8 cellular contexts compared by ENCODE assay signal in the genomic region with DNA sequence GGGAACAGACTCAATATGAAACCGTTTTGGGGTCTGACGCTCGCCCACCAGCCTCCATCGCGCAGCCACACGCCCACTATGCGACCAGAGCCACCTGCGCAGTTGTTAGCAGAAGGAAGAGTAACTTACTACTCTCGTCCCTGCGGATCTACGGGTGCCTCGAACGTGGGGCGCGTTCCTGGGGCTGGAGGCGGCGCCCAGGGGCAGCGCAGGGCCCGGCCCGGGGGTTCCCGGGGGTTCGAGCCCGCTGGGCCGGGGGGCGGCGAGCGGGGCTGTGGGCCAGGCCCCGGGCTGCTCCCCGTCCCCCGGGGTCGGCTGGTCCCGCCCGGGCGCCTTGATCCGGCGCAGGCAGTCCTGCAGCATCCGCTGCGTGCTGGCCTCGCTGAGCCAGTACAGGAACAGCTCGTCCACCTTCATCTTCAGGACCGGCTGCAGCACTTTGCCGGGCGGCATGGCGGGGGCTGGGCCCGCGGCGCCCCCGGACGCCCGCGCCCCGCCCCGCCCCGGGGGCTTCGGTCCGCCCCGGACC. TPM values are rescaled to one million over a fixed set of nuclear protein-coding genes. Genes with fewer than 3 reads are reported as not detected.
DNase-seq lines count a peak whose midpoint lies in the region; ATAC-seq, FAIRE-seq and TF ChIP-seq lines count a peak whose summit lies in the region.

No MANE protein-coding gene starts in this region.

- no peaks in the 10 kb centered on the region for H3K27me3 ChIP-seq in CD4-positive, alpha-beta T cell (ENCODE audit: control insufficient read depth, insufficient read depth, low read length)
- H3K27me3 ChIP-seq in body of pancreas (no peaks in the 10 kb centered on the region), thoracic aorta (replicated peaks; ENCODE audit: insufficient read depth) (no peaks in the 10 kb centered on the region)

- H3K4me1 Mint-ChIP-seq in CD4-positive, alpha-beta T cell (ENCODE audit: low read depth) = peaks cover 9% of the 10 kb centered on the region
- H3K4me1 Mint-ChIP-seq in mesothelial cell of epicardium = peaks cover 2% of the 10 kb centered on the region

- H3K36me3 Mint-ChIP-seq in CD4-positive, alpha-beta T cell (ENCODE audit: low read depth) = peaks cover 5% of the 10 kb centered on the region
- no peaks in the 10 kb centered on the region for H3K36me3 Mint-ChIP-seq in mesothelial cell of epicardium

- TF ChIP-seq CTCF in CD4-positive, alpha-beta T cell (IDR thresholded peaks at IDR 0.05) = no peak
- TF ChIP-seq CTCF in LNCaP clone FGC (IDR thresholded peaks at IDR 0.05; ENCODE audit: control insufficient read depth, extremely low read depth, insufficient read depth) (no peak), body of pancreas (IDR thresholded peaks at IDR 0.05) (no peak), mesothelial cell of epicardium (IDR thresholded peaks at IDR 0.05; ENCODE audit: unreplicated experiment) (no peak), thoracic aorta (IDR thresholded peaks at IDR 0.05) (no peak)

- ATAC-seq in CD4-positive, alpha-beta T cell (ENCODE audit: poor library complexity) = peak; percentile 1
- ATAC-seq in GM21619 (IDR thresholded peaks at IDR 0.05; ENCODE audit: unreplicated experiment) = peak; percentile 27
- no peak for ATAC-seq in body of pancreas
- ATAC-seq in thoracic aorta (ENCODE audit: insufficient number of reproducible peaks, low FRiP score, low read depth) = no peak

- peak overlapping the region; percentile 94 for H3K27ac Mint-ChIP-seq in CD4-positive, alpha-beta T cell
- no peak overlapping the region for H3K27ac Mint-ChIP-seq in mesothelial cell of epicardium

- H3K4me1 ChIP-seq in body of pancreas = peaks cover 12% of the 10 kb centered on the region
- H3K4me1 ChIP-seq in thoracic aorta (ENCODE audit: control insufficient read depth in 1 of 2, low read depth in 2 of 2) = peaks cover 3 to 15% of the 10 kb centered on the region in 2 donors

- H3K36me3 ChIP-seq in body of pancreas (replicated peaks in 1 of 2; ENCODE audit: insufficient read depth in 1 of 2, low read depth in 2 of 2) (no peaks in the 10 kb centered on the region), thoracic aorta (no peaks in the 10 kb centered on the region)

- 0 to 1% methylated on average over 6 to 44 of the region's 57 CpGs for WGBS in body of pancreas, 2 donors

- H3K9me3 ChIP-seq in CD4-positive, alpha-beta T cell (ENCODE audit: control insufficient read depth, low read length) = no peaks in the 10 kb centered on the region
- H3K9me3 ChIP-seq in body of pancreas (no peaks in the 10 kb centered on the region), thoracic aorta (no peaks in the 10 kb centered on the region)

- no peak for FAIRE-seq in GM12892 (lab: Jason Lieb, UNC)

- H3K9me3 Mint-ChIP-seq in CD4-positive, alpha-beta T cell = no peaks in the 10 kb centered on the region
- no peaks in the 10 kb centered on the region for H3K9me3 Mint-ChIP-seq in mesothelial cell of epicardium

- no peak for TF ChIP-seq POLR2A in body of pancreas (IDR thresholded peaks at IDR 0.05)
- TF ChIP-seq POLR2A in GM12892 (IDR thresholded peaks at IDR 0.05; ENCODE audit: low read depth, low read length) = no peak

- CTCF ChIA-PET in CD4-positive, alpha-beta T cell (lab: Charles Lee) = no interaction called here

- intact Hi-C loops in CD4-positive, alpha-beta T cell (cut with DNase I, micrococcal nuclease) = loop anchor here (2.0 to 10.0 kb wide), 4 partner anchors 64 to 1008 kb away; a partner anchor contains a TSS
- intact Hi-C loops in body of pancreas (cut with DNase I) = no loop called here

- POLR2A ChIA-PET in CD4-positive, alpha-beta T cell (lab: Charles Lee) = no interaction called here

- peak overlapping the region; percentile 83 for H3K4me3 ChIP-seq in LNCaP clone FGC (ENCODE audit: low read depth, low read length)
- H3K4me3 ChIP-seq in body of pancreas = peak overlapping the region in 1 of 2 donors; percentile 78
- peak overlapping the region; percentile 100 for H3K4me3 ChIP-seq in thoracic aorta

- H3K4me3 Mint-ChIP-seq in CD4-positive, alpha-beta T cell = peak overlapping the region; percentile 70
- peak overlapping the region; percentile 56 for H3K4me3 Mint-ChIP-seq in mesothelial cell of epicardium

- DNase-seq in CD4-positive, alpha-beta T cell = peak in 4 of 10 experiments; percentile 9 to 40 (median 12)
- DNase-seq in LNCaP clone FGC (ENCODE audit: low read depth) (no peak), body of pancreas (peak in 2 of 4 donors; percentile 13 to 24), mesothelial cell of epicardium (ENCODE audit: low spot score in 2 of 2, unreplicated experiment in 2 of 2) (no peak), thoracic aorta (ENCODE audit: low spot score) (no peak), NCI-H82 treated with DMSO at 0.1 percent for 48 hours (lab: John Stamatoyannopoulos, UW; ENCODE audit: unreplicated experiment) (no peak), GM12892 (ENCODE audit: insufficient read length) (no peak)

- no peaks in the 10 kb centered on the region for H3K27me3 Mint-ChIP-seq in CD4-positive, alpha-beta T cell
- no peaks in the 10 kb centered on the region for H3K27me3 Mint-ChIP-seq in mesothelial cell of epicardium (ENCODE audit: low read depth)

- H3K27ac ChIP-seq in CD4-positive, alpha-beta T cell (ENCODE audit: low read depth, low read length) = peak overlapping the region; percentile 100
- H3K27ac ChIP-seq in body of pancreas = peak overlapping the region; percentile 96 to 100 (median 98)
- peak overlapping the region; percentile 98 to 100 for H3K27ac ChIP-seq in thoracic aorta

RNA-seq across cellular contexts. Expression of a gene that starts 0.4 kb away (rescaled TPM):
- total RNA-seq in CD4-positive, alpha-beta T cell = 10 to 100 TPM; 12.1 to 14.0 TPM
- total RNA-seq in body of pancreas = 10 to 100 TPM in 1 of 2 donors, 1 to 10 TPM in 1; 5.6 to 11.4 TPM
- 63.0 to 65.5 TPM (median 65.2 TPM) in 3 replicates for total RNA-seq in mesothelial cell of epicardium
- total RNA-seq in thoracic aorta = 10 to 100 TPM in 1 of 2 donors, 1 to 10 TPM in 1; 6.8 to 14.5 TPM
- 8.5 TPM for polyA plus RNA-seq in GM12892 (2012; ENCODE audit: missing spikeins)

Comparison
In these comparisons a context has a peak if more than half of its experiments do, and no peak if none do; other contexts are left out.
1. ATAC-seq: peak in CD4-positive, alpha-beta T cell (single experiment) and GM21619 (single experiment); none in body of pancreas (single experiment) and thoracic aorta (single experiment).
2. Peak in every context shown above with its lines, with median percentiles within 50 percentile points of each other: H3K27ac ChIP-seq.